ENCODE assay signal across 21 cellular contexts in the genomic region with DNA sequence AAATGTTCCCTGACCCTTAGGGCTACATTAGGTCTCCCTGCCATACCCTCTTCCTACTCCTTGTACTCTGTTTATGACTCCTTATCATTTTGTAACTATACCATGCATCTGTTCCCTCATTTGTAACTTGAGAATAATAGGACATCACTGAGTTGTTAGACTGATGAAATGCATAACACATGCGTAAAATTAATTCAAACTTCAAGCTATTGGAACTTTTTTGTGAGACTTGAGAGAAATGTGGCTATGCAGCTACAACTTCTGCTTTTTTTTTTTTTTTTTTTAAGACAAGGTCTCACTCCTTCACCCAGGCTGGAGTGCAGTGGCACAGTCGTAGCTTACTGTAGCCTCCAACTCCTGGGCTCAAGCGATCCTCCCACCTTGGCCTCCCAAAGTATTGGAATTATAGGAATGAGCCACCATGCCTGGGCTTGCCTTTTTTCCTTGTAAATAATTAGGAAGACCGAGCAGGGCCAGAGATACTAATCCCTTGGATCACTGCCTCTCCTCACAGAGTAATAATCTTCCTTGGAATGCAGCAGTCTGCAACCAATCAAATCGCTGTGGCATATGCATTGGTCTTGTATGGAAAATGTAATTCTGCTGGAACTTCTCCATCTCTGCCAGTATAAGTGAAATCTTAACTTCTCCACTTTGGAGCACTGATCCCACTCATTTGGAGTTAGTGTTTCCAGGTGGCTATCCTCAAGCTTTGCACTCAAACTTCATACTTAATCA. TPM values are rescaled to one million over a fixed set of nuclear protein-coding genes. Genes with fewer than 3 reads are reported as not detected.
DNase-seq lines count a peak whose midpoint lies in the region; ATAC-seq, FAIRE-seq and TF ChIP-seq lines count a peak whose summit lies in the region.
"Had no signal": no experiment of that assay in that cellular context is flagged by ENCODE, and none has a peak within 500 bp of the region (broad histone marks: within the 10 kb centered on the region; RNA-seq: fewer than 3 reads in every experiment).

No MANE protein-coding gene starts in this region.

- no peaks in the 10 kb centered on the region for H4K20me1 ChIP-seq in mammary epithelial cell (ENCODE audit: insufficient read depth, low read length)
- H4K20me1 ChIP-seq in K562 (replicated peaks; ENCODE audit: control insufficient read depth, insufficient read depth, low read length) = no peaks in the 10 kb centered on the region

- H3K4me2 ChIP-seq in mammary epithelial cell (ENCODE audit: insufficient read depth, low read depth, low read length) (no peak overlapping the region), K562 (ENCODE audit: insufficient read depth, low read length) (no peak overlapping the region)

- H3K27ac ChIP-seq in mammary epithelial cell (ENCODE audit: insufficient read depth, low read depth, low read length) (no peak overlapping the region), K562 (ENCODE audit: extremely low read depth, low read depth, low read length) (no peak overlapping the region)
- H3K27ac ChIP-seq: parathyroid adenoma, SK-N-MC had no signal

- H3K36me3 ChIP-seq in mammary epithelial cell (ENCODE audit: insufficient read depth, low read length) (no peaks in the 10 kb centered on the region), K562 (ENCODE audit: control insufficient read depth, insufficient read depth, low read length) (no peaks in the 10 kb centered on the region)

- dilution Hi-C loops in mammary epithelial cell (cut with HindIII; ENCODE audit: low sequenced_read_pairs) = no loop called here

- H3K9me3 Mint-ChIP-seq in MCF 10A (ENCODE audit: unreplicated experiment) = no peaks in the 10 kb centered on the region
- no peaks in the 10 kb centered on the region for H3K9me3 Mint-ChIP-seq in activated CD4-positive, alpha-beta memory T cell treated with anti-CD3 and anti-CD28 coated beads for 36 hours

- H3K79me2 ChIP-seq in mammary epithelial cell (ENCODE audit: insufficient read depth, low read length) (peaks cover 20% of the 10 kb centered on the region), K562 (ENCODE audit: control insufficient read depth, insufficient read depth, low read length) (peaks cover 32% of the 10 kb centered on the region)
- H3K79me2 ChIP-seq: parathyroid adenoma had no signal

- intact Hi-C loops in MCF 10A (cut with micrococcal nuclease) = no loop called here
- intact Hi-C loops in mammary epithelial cell (cut with micrococcal nuclease) = no loop called here
- intact Hi-C loops in K562 (cut with micrococcal nuclease) = no loop called here
- intact Hi-C loops in activated CD4-positive, alpha-beta memory T cell treated with anti-CD3 and anti-CD28 coated beads for 36 hours (cut with micrococcal nuclease) = no loop called here

- ATAC-seq in K562 = no peak
- ATAC-seq in GM19467 (IDR thresholded peaks at IDR 0.05; ENCODE audit: unreplicated experiment) = no peak
- ATAC-seq in HG03108 (IDR thresholded peaks at IDR 0.05; ENCODE audit: unreplicated experiment) = no peak
- ATAC-seq: activated CD4-positive, CD25-positive, alpha-beta regulatory T cell treated with anti-CD3 and anti-CD28 coated beads, Interleukin-2, amount 50 U/mL, for 24 hours had no signal

- BruUV-seq in MCF 10A (replicated peaks; lab: Mats Ljungman, UMichigan) (no TSS peak), mammary epithelial cell (replicated peaks; lab: Mats Ljungman, UMichigan) (no TSS peak), K562 (replicated peaks; lab: Mats Ljungman, UMichigan) (no TSS peak)

- H2AFZ ChIP-seq in mammary epithelial cell (ENCODE audit: low read depth, low read length) = no peak overlapping the region
- H2AFZ ChIP-seq in K562 (ENCODE audit: low read depth, low read length) = peak overlapping the region; percentile 67; the same call in 1 of the 2 replicates

- H3K27me3 ChIP-seq in mammary epithelial cell (ENCODE audit: insufficient read depth, low read length) (no peaks in the 10 kb centered on the region), K562 (ENCODE audit: control insufficient read depth in 2 of 2, insufficient read depth in 2 of 2, low read length in 2 of 2) (no peaks in the 10 kb centered on the region)
- H3K27me3 ChIP-seq: dorsolateral prefrontal cortex had no signal

- no peaks in the 10 kb centered on the region for H3K36me3 Mint-ChIP-seq in MCF 10A (ENCODE audit: insufficient read depth, unreplicated experiment)
- no peaks in the 10 kb centered on the region for H3K36me3 Mint-ChIP-seq in activated CD4-positive, alpha-beta memory T cell treated with anti-CD3 and anti-CD28 coated beads for 36 hours

- no peak overlapping the region for H3K27ac Mint-ChIP-seq in MCF 10A (ENCODE audit: low read depth, unreplicated experiment)
- no peak overlapping the region for H3K27ac Mint-ChIP-seq in activated CD4-positive, alpha-beta memory T cell treated with anti-CD3 and anti-CD28 coated beads for 36 hours

- no peaks in the 10 kb centered on the region for H3K27me3 Mint-ChIP-seq in MCF 10A (ENCODE audit: insufficient read depth, unreplicated experiment)
- H3K27me3 Mint-ChIP-seq in activated CD4-positive, alpha-beta memory T cell treated with anti-CD3 and anti-CD28 coated beads for 36 hours = no peaks in the 10 kb centered on the region

- H3K9me1 ChIP-seq in K562 (ENCODE audit: control insufficient read depth, insufficient read depth, low read length) = no peaks in the 10 kb centered on the region

- H3K9me3 ChIP-seq in mammary epithelial cell (replicated peaks; ENCODE audit: insufficient read depth, low read length) (no peaks in the 10 kb centered on the region), K562 (replicated peaks; ENCODE audit: control insufficient read depth, insufficient read depth, low read depth, low read length) (no peaks in the 10 kb centered on the region)

- no peak for FAIRE-seq in K562 (lab: Jason Lieb, UNC)
- FAIRE-seq: GM12892 had no signal

- H3K4me3 Mint-ChIP-seq in MCF 10A (ENCODE audit: unreplicated experiment) = peak overlapping the region; percentile 21
- H3K4me3 Mint-ChIP-seq in activated CD4-positive, alpha-beta memory T cell treated with anti-CD3 and anti-CD28 coated beads for 36 hours = no peak overlapping the region

- TF ChIP-seq POLR2A in K562 (conservative IDR thresholded peaks at IDR 0.05) = no peak

- H3K4me1 Mint-ChIP-seq in MCF 10A (ENCODE audit: insufficient read depth, unreplicated experiment) = peaks cover 20% of the 10 kb centered on the region
- peaks cover 7% of the 10 kb centered on the region for H3K4me1 Mint-ChIP-seq in activated CD4-positive, alpha-beta memory T cell treated with anti-CD3 and anti-CD28 coated beads for 36 hours (ENCODE audit: low read depth)

- CTCF ChIA-PET in MCF 10A (lab: Yijun Ruan, JAX) = interaction anchor here (0.6 to 0.9 kb wide), 4 partner anchors 23 to 103 kb away, joined by 3 to 4 read pairs (median 3); no protein-coding TSS in a partner anchor
- CTCF ChIA-PET in mammary epithelial cell (lab: Charles Lee; ENCODE audit: low non-redundant PET) = no interaction called here
- CTCF ChIA-PET in K562 (lab: Yijun Ruan, JAX; ENCODE audit: low intra/inter-chr PET ratio) = no interaction called here
- CTCF ChIA-PET in activated CD4-positive, alpha-beta memory T cell treated with anti-CD3 and anti-CD28 coated beads for 36 hours (lab: Charles Lee) = no interaction called here

- POLR2A ChIA-PET in MCF 10A (lab: Yijun Ruan, JAX) (interaction anchor here (1.2 to 3.2 kb wide), 5 partner anchors 9 to 54 kb away, joined by 3 to 14 read pairs (median 3); partner anchors contain the start of gene KIF20B), K562 (lab: Yijun Ruan, JAX) (interaction anchor here (0.6 kb wide), 2 partner anchors 11 to 13 kb away, joined by 3 to 4 read pairs; no protein-coding TSS in a partner anchor)
- POLR2A ChIA-PET in activated CD4-positive, alpha-beta memory T cell treated with anti-CD3 and anti-CD28 coated beads for 36 hours (lab: Charles Lee) = interaction anchor here (1.4 kb wide), 1 partner anchor 55 kb away, joined by 4 read pairs; the partner anchor contains the start of gene KIF20B

- no peak overlapping the region for H3K9ac ChIP-seq in mammary epithelial cell (ENCODE audit: insufficient read depth, low read length)
- no peak overlapping the region for H3K9ac ChIP-seq in K562 (ENCODE audit: insufficient read depth in 1 of 2, low read depth in 2 of 2, low read length in 2 of 2)
- H3K9ac ChIP-seq: parathyroid adenoma had no signal

- in situ Hi-C loops in mammary epithelial cell (cut with MboI; ENCODE audit: low sequenced_read_pairs in 2 of 2) = no loop called here
- in situ Hi-C loops in K562 (cut with MboI) = no loop called here

- H3K4me3 ChIP-seq in mammary epithelial cell (replicated peaks in 1 of 3; ENCODE audit: insufficient read depth in 1 of 3, low read depth in 2 of 3, low read length in 3 of 3) (no peak overlapping the region), K562 (no peak overlapping the region), retinal pigment epithelial cell (ENCODE audit: low read length) (no peak overlapping the region)
- H3K4me3 ChIP-seq: SK-N-MC had no signal

- TF ChIP-seq RAD21 in K562 (CRISPR knock-in tag; conservative IDR thresholded peaks at IDR 0.05 in 1 of 2, IDR thresholded peaks at IDR 0.05 in 1 of 2) = no peak

- H3K4me1 ChIP-seq in mammary epithelial cell (ENCODE audit: insufficient read depth, low read length) = peaks cover 15% of the 10 kb centered on the region
- H3K4me1 ChIP-seq in K562 (replicated peaks in 1 of 2; ENCODE audit: control insufficient read depth in 2 of 2, insufficient read depth in 2 of 2, low read length in 2 of 2) = peaks cover 11 to 20% of the 10 kb centered on the region in 2 experiments; a peak in 4 of 5 replicates

- TF ChIP-seq CTCF in MCF 10A (IDR thresholded peaks at IDR 0.05; ENCODE audit: unreplicated experiment) (no peak), mammary epithelial cell (conservative IDR thresholded peaks at IDR 0.05 in 1 of 2, IDR thresholded peaks at IDR 0.05 in 1 of 2; ENCODE audit: extremely low read depth in 1 of 2, insufficient read depth in 1 of 2, low read depth in 1 of 2, low read length in 2 of 2) (no peak), K562 (IDR thresholded peaks at IDR 0.05 in 2 of 3, conservative IDR thresholded peaks at IDR 0.05 in 1 of 3; ENCODE audit: insufficient read depth in 2 of 3, low read depth in 1 of 3, low read length in 3 of 3) (no peak), retinal pigment epithelial cell (conservative IDR thresholded peaks at IDR 0.05; ENCODE audit: low read depth, low read length) (no peak)

- DNase-seq in MCF 10A (ENCODE audit: unreplicated experiment) (no peak), mammary epithelial cell (no peak), NAMALWA (ENCODE audit: low spot score) (peak; percentile 53), K562 (ENCODE audit: extremely low read depth in 1 of 4, low spot score in 3 of 4) (no peak), retinal pigment epithelial cell (ENCODE audit: low read depth) (peak; percentile 93)
- no peak for DNase-seq in activated CD4-positive, alpha-beta memory T cell treated with anti-CD3 and anti-CD28 coated beads for 36 hours
- DNase-seq: activated CD8-positive, alpha-beta memory T cell treated with anti-CD3 and anti-CD28 coated beads, Interleukin-2, amount 50 U/mL, for 4 hours; amygdala; DMS79; KG1; NCI-H187 treated with DMSO at 0.1 percent for 48 hours; NCI-H774; stimulated activated CD4-positive, alpha-beta T cell treated with anti-CD3 and anti-CD28 coated beads, Interleukin-1b, Interleukin-23, amount 100 ng/mL, for 48 hours; trophoblast cell had no signal

- 87% methylated on average over 5 of the region's 5 CpGs for WGBS in mammary epithelial cell (ENCODE audit: low coverage, missing lambda C conversion rate)
- 87% methylated on average over 5 of the region's 5 CpGs for WGBS in K562 (ENCODE audit: insufficient coverage, low coverage, missing lambda C conversion rate)

- TF ChIP-seq EP300 in K562 (IDR thresholded peaks at IDR 0.05; ENCODE audit: low read length) = no peak

RNA-seq across cellular contexts. Expression of gene PANK1, which starts 2.0 kb away (rescaled TPM):
- total RNA-seq in MCF 10A (2022) (4.7 and 6.1 TPM in 2 replicates), mammary epithelial cell (1 to 10 TPM; 4.7 to 5.3 TPM), K562 (2014; rRNA removed) (4.1 and 6.5 TPM in 2 replicates), K562 (2014; rRNA removed; fragmentation: Illumina TruSeq; extraction: Trizol) (7.2 and 8.6 TPM in 2 replicates), K562 (2015; rRNA removed; fragmentation: Illumina TruSeq; extraction: Trizol) (10.0 and 10.7 TPM in 2 replicates), K562 (2021) (5.9 and 6.1 TPM in 2 replicates)
- polyA plus RNA-seq in mammary epithelial cell (6.3 TPM), K562 (2011; rRNA removed) (8.7 and 9.8 TPM in 2 replicates), K562 (2014; fragmentation: Illumina TruSeq; extraction: Trizol) (7.9 and 8.1 TPM in 2 replicates), K562 (2014; fragmentation: Nextera tagmentation; extraction: Ambion mirVana) (1 to 10 TPM; 1.7 to 2.5 TPM), K562 (2014; rRNA removed) (3.9 and 5.5 TPM in 2 replicates)
- 5.3 TPM for polyA minus RNA-seq in mammary epithelial cell
- 9.0 and 12.7 TPM in 2 replicates for total RNA-seq in K562 (2011; cell fraction: chromatin; rRNA removed; ENCODE audit: low replicate concordance)
- total RNA-seq in K562 (2011; cell fraction: nucleolus; rRNA removed) = 4.2 and 5.7 TPM in 2 replicates
- 5.3 and 6.6 TPM in 2 replicates for total RNA-seq in K562 (2011; cell fraction: nucleoplasm; rRNA removed)
- 2.4 and 5.6 TPM in 2 replicates for polyA plus RNA-seq in K562 (2011; cell fraction: cytosol; rRNA removed)
- polyA plus RNA-seq in K562 (2011; cell fraction: nucleus; rRNA removed) = 2.8 and 5.6 TPM in 2 replicates
- polyA plus RNA-seq in K562 (2012) = 3.8 and 4.9 TPM in 2 replicates
- 11.3 and 14.4 TPM in 2 replicates for polyA minus RNA-seq in K562 (2011; rRNA and poly(A)+ RNA removed)
- polyA minus RNA-seq in K562 (2011; cell fraction: cytosol; rRNA and poly(A)+ RNA removed) = 3.3 and 6.7 TPM in 2 replicates
- polyA minus RNA-seq in K562 (2011; cell fraction: nucleus; rRNA and poly(A)+ RNA removed) = 7.0 and 15.3 TPM in 2 replicates
- total RNA-seq in activated CD4-positive, alpha-beta memory T cell treated with anti-CD3 and anti-CD28 coated beads for 36 hours = 1 to 10 TPM; 2.1 to 2.5 TPM

RNA-seq across cellular contexts. Expression of gene KIF20B, which starts 54.4 kb away (rescaled TPM):
- total RNA-seq in MCF 10A (2022) (30.3 and 33.7 TPM in 2 replicates), mammary epithelial cell (10 to 100 TPM in 1 of 2 donors, 1 to 10 TPM in 1; 3.8 to 29.9 TPM), K562 (2014; rRNA removed) (16.4 and 18.6 TPM in 2 replicates), K562 (2014; rRNA removed; fragmentation: Illumina TruSeq; extraction: Trizol) (46.9 and 57.2 TPM in 2 replicates), K562 (2015; rRNA removed; fragmentation: Illumina TruSeq; extraction: Trizol) (42.4 and 46.3 TPM in 2 replicates), K562 (2021) (45.9 and 47.6 TPM in 2 replicates)
- polyA plus RNA-seq in mammary epithelial cell (6.8 TPM), K562 (2011; rRNA removed) (14.9 and 19.1 TPM in 2 replicates), K562 (2014; fragmentation: Illumina TruSeq; extraction: Trizol) (25.1 and 32.2 TPM in 2 replicates), K562 (2014; fragmentation: Nextera tagmentation; extraction: Ambion mirVana) (10 to 100 TPM; 32.9 to 56.5 TPM), K562 (2014; rRNA removed) (14.6 and 18.7 TPM in 2 replicates)
- 2.2 TPM for polyA minus RNA-seq in mammary epithelial cell
- total RNA-seq in K562 (2011; cell fraction: chromatin; rRNA removed; ENCODE audit: low replicate concordance) = 22.8 and 62.2 TPM in 2 replicates
- total RNA-seq in K562 (2011; cell fraction: nucleolus; rRNA removed) = 3.0 and 4.6 TPM in 2 replicates
- 8.4 and 13.4 TPM in 2 replicates for total RNA-seq in K562 (2011; cell fraction: nucleoplasm; rRNA removed)
- polyA plus RNA-seq in K562 (2011; cell fraction: cytosol; rRNA removed) = 1.1 and 3.3 TPM in 2 replicates
- polyA plus RNA-seq in K562 (2011; cell fraction: nucleus; rRNA removed) = 5.9 and 9.0 TPM in 2 replicates
- polyA plus RNA-seq in K562 (2012) = 13.1 and 18.1 TPM in 2 replicates
- polyA minus RNA-seq in K562 (2011; rRNA and poly(A)+ RNA removed) = 49.5 and 66.4 TPM in 2 replicates
- 6.5 and 10.0 TPM in 2 replicates for polyA minus RNA-seq in K562 (2011; cell fraction: cytosol; rRNA and poly(A)+ RNA removed)
- polyA minus RNA-seq in K562 (2011; cell fraction: nucleus; rRNA and poly(A)+ RNA removed) = 9.0 and 19.9 TPM in 2 replicates
- total RNA-seq in activated CD4-positive, alpha-beta memory T cell treated with anti-CD3 and anti-CD28 coated beads for 36 hours = 10 to 100 TPM; 65.3 to 65.6 TPM

Comparison
In these comparisons a context has a peak if more than half of its experiments do, and no peak if none do; other contexts are left out.
1. DNase-seq: peak in NAMALWA (single experiment) and retinal pigment epithelial cell (single experiment); none in MCF 10A (single experiment), mammary epithelial cell (single experiment), K562 (0 of 4) and activated CD4-positive, alpha-beta memory T cell treated with anti-CD3 and anti-CD28 coated beads for 36 hours (single experiment).